Comparison of ENCODE assay signal across 10 cellular contexts in genomic region chr1:77513839-77514763, GRCh38.
DNase-seq lines count a peak whose midpoint lies in the region; ATAC-seq and TF ChIP-seq lines count a peak whose summit lies in the region.
"Had no signal": no experiment of that assay in that cellular context is flagged by ENCODE, and none has a peak within 500 bp of the region (broad histone marks: within the 10 kb centered on the region; RNA-seq: fewer than 3 reads in every experiment).

No MANE protein-coding gene starts in this region.

- no peaks in the 10 kb centered on the region for H3K36me3 Mint-ChIP-seq in WTC11
- H3K36me3 Mint-ChIP-seq in activated naive CD4-positive, alpha-beta T cell treated with anti-CD3 and anti-CD28 coated beads for 36 hours (ENCODE audit: low read depth) = peaks cover 21% of the 10 kb centered on the region
- peaks cover 11% of the 10 kb centered on the region for H3K36me3 Mint-ChIP-seq in activated T-cell treated with anti-CD3 and anti-CD28 coated beads, Interleukin-2, amount 50 U/mL, for 4 hours (ENCODE audit: insufficient read depth)

- H3K9me3 Mint-ChIP-seq in WTC11 = peaks cover 13% of the 10 kb centered on the region
- peaks cover 12% of the 10 kb centered on the region for H3K9me3 Mint-ChIP-seq in activated naive CD4-positive, alpha-beta T cell treated with anti-CD3 and anti-CD28 coated beads for 36 hours
- peaks cover 12% of the 10 kb centered on the region for H3K9me3 Mint-ChIP-seq in activated T-cell treated with anti-CD3 and anti-CD28 coated beads, Interleukin-2, amount 50 U/mL, for 4 hours

- H3K27ac Mint-ChIP-seq in WTC11 = peak overlapping the region; percentile 94
- no peak overlapping the region for H3K27ac Mint-ChIP-seq in activated naive CD4-positive, alpha-beta T cell treated with anti-CD3 and anti-CD28 coated beads for 36 hours

- no peak overlapping the region for H3K9ac ChIP-seq in parathyroid adenoma

- H3K36me3 ChIP-seq in parathyroid adenoma (ENCODE audit: control insufficient read depth, insufficient read depth, low read length) = no peaks in the 10 kb centered on the region

- no peak for TF ChIP-seq CTCF in WTC11 (IDR thresholded peaks at IDR 0.05)
- TF ChIP-seq CTCF in parathyroid adenoma (IDR thresholded peaks at IDR 0.05) = no peak

- intact Hi-C loops in activated naive CD4-positive, alpha-beta T cell treated with anti-CD3 and anti-CD28 coated beads for 36 hours (cut with micrococcal nuclease) = no loop called here

- CTCF ChIA-PET in WTC11 (lab: Charles Lee) = interaction anchor here (1.3 to 3.0 kb wide), 3 partner anchors 19 to 201 kb away, joined by 3 to 21 read pairs (median 3); no protein-coding TSS in a partner anchor
- CTCF ChIA-PET in activated naive CD4-positive, alpha-beta T cell treated with anti-CD3 and anti-CD28 coated beads for 36 hours (lab: Charles Lee) = interaction anchor here (0.6 kb wide), 1 partner anchor 12 kb away, joined by 3 read pairs; no protein-coding TSS in a partner anchor

- DNase-seq in EL (peak; percentile 92), WTC11 (ENCODE audit: low spot score) (peak; percentile 32), glomerular visceral epithelial cell (ENCODE audit: extremely low spot score) (peak; percentile 37), ACHN (no peak)
- DNase-seq in activated naive CD4-positive, alpha-beta T cell treated with anti-CD3 and anti-CD28 coated beads for 36 hours = no peak
- no peak for DNase-seq in activated T-cell treated with anti-CD3 and anti-CD28 coated beads, Interleukin-2, amount 50 U/mL, for 4 hours
- DNase-seq in stimulated activated CD4-positive, alpha-beta T cell treated with anti-CD3 and anti-CD28 coated beads, Interleukin-4, amount 100 ng/mL, for 4 hours = no peak
- DNase-seq: DMS79 treated with DMSO at 0.1 percent for 48 hours, NCI-H1694 had no signal

- no peak overlapping the region; the same call in 1 of the 2 replicates for H3K4me3 Mint-ChIP-seq in WTC11
- H3K4me3 Mint-ChIP-seq in activated naive CD4-positive, alpha-beta T cell treated with anti-CD3 and anti-CD28 coated beads for 36 hours = no peak overlapping the region
- H3K4me3 Mint-ChIP-seq in activated T-cell treated with anti-CD3 and anti-CD28 coated beads, Interleukin-2, amount 50 U/mL, for 4 hours = no peak overlapping the region

- H3K27ac ChIP-seq in parathyroid adenoma = no peak overlapping the region

- ATAC-seq in WTC11 = peak; percentile 17
- no peak for ATAC-seq in activated T-cell treated with anti-CD3 and anti-CD28 coated beads, Interleukin-2, amount 50 U/mL, for 4 hours

- no peak overlapping the region for H3K4me2 ChIP-seq in parathyroid adenoma (ENCODE audit: low read length)

- H3K79me2 ChIP-seq in parathyroid adenoma = no peaks in the 10 kb centered on the region

- H3K4me3 ChIP-seq in parathyroid adenoma (ENCODE audit: low read depth, low read length) = no peak overlapping the region

- H2AFZ ChIP-seq in parathyroid adenoma = peak overlapping the region; percentile 17

- H3K27me3 Mint-ChIP-seq in WTC11 (ENCODE audit: low read depth) = no peaks in the 10 kb centered on the region
- no peaks in the 10 kb centered on the region for H3K27me3 Mint-ChIP-seq in activated naive CD4-positive, alpha-beta T cell treated with anti-CD3 and anti-CD28 coated beads for 36 hours (ENCODE audit: low read depth)
- H3K27me3 Mint-ChIP-seq in activated T-cell treated with anti-CD3 and anti-CD28 coated beads, Interleukin-2, amount 50 U/mL, for 4 hours (ENCODE audit: low read depth) = no peaks in the 10 kb centered on the region

- H3K4me1 ChIP-seq in parathyroid adenoma = peaks cover under 1% of the 10 kb centered on the region

- H3K9me3 ChIP-seq in parathyroid adenoma (ENCODE audit: control insufficient read depth, low read length) = no peaks in the 10 kb centered on the region

- POLR2A ChIA-PET in WTC11 (lab: Charles Lee) = no interaction called here

- in situ Hi-C loops in ACHN (cut with HindIII; ENCODE audit: low pct_ligation_motif_present, low pct_unique_long_range_greater_than_20kb, low sequenced_read_pairs) = no loop called here

- peaks cover 27% of the 10 kb centered on the region for H3K4me1 Mint-ChIP-seq in WTC11
- H3K4me1 Mint-ChIP-seq in activated naive CD4-positive, alpha-beta T cell treated with anti-CD3 and anti-CD28 coated beads for 36 hours (ENCODE audit: low read depth) = no peaks in the 10 kb centered on the region
- H3K4me1 Mint-ChIP-seq in activated T-cell treated with anti-CD3 and anti-CD28 coated beads, Interleukin-2, amount 50 U/mL, for 4 hours (ENCODE audit: low read depth) = no peaks in the 10 kb centered on the region

- H3K27me3 ChIP-seq in parathyroid adenoma (ENCODE audit: control insufficient read depth, insufficient read depth, low read length) = no peaks in the 10 kb centered on the region

TF ChIP-seq in WTC11, 78 proteins besides CTCF, POLR2A, EP300 and RAD21:
- TF ChIP-seq NFATC4 (CRISPR knock-in tag; IDR thresholded peaks at IDR 0.05) = no peak
- TF ChIP-seq MYBL2 (CRISPR knock-in tag; IDR thresholded peaks at IDR 0.05) = no peak
- TF ChIP-seq TEAD1 (CRISPR knock-in tag; IDR thresholded peaks at IDR 0.05) = peak; percentile 16; the same call in 1 of the 2 replicates

Comparison
In these comparisons a context has a peak if more than half of its experiments do, and no peak if none do; other contexts are left out.
1. DNase-seq: peak in EL (single experiment), WTC11 (single experiment) and glomerular visceral epithelial cell (single experiment); none in activated naive CD4-positive, alpha-beta T cell treated with anti-CD3 and anti-CD28 coated beads for 36 hours (single experiment), ACHN (single experiment), activated T-cell treated with anti-CD3 and anti-CD28 coated beads, Interleukin-2, amount 50 U/mL, for 4 hours (single experiment) and stimulated activated CD4-positive, alpha-beta T cell treated with anti-CD3 and anti-CD28 coated beads, Interleukin-4, amount 100 ng/mL, for 4 hours (0 of 2).